In genomic region chr3:10404377-10404776, GRCh38 we compare ENCODE assay signal across 7 cellular contexts.
"Had no signal": no experiment of that assay in that cellular context is flagged by ENCODE, and none has a peak within 500 bp of the region (broad histone marks: within the 10 kb centered on the region; RNA-seq: fewer than 3 reads in every experiment).

No MANE protein-coding gene starts in this region.

- H3K9ac ChIP-seq: GM23248 had no signal

- ATAC-seq: HCT116 had no signal

- H3K4me3 ChIP-seq: GM23248, HAP-1 had no signal

- H3K4me1 ChIP-seq: HAP-1 had no signal

- FAIRE-seq: HTR-8/SVneo had no signal

- H3K36me3 ChIP-seq: HAP-1 had no signal

- H3K9me3 ChIP-seq: HAP-1 had no signal

- H3K27ac ChIP-seq: GM23248 had no signal

- DNase-seq: GM23248, GOT3, H7, IMR-90 had no signal

- H2AFZ ChIP-seq: GM23248 had no signal
